Comparison of ENCODE assay signal across 1 cellular context in genomic region chr19:35268546-35269424, GRCh38.
TF ChIP-seq lines count a peak whose summit lies in the region.

USF2 (plus strand) TSS chr19:35268962; CDS start chr19:35269102, 140 bp downstream.

TF ChIP-seq in A549, 52 proteins besides CTCF, POLR2A, EP300 and RAD21 (continued from another document):
- TF ChIP-seq REST (IDR thresholded peaks at IDR 0.05) (no peak), GATA3 (IDR thresholded peaks at IDR 0.05; ENCODE audit: borderline replicate concordance) (0 out of 2 replicates have a peak, but pooled peaks have one; percentile 16), NR3C1 (IDR thresholded peaks at IDR 0.05) (no peak), ELK1 (IDR thresholded peaks at IDR 0.05; ENCODE audit: low read depth, low read length) (no peak), FOSL2 (IDR thresholded peaks at IDR 0.05) (no peak), FOSL2 (CRISPR knock-in tag; IDR thresholded peaks at IDR 0.05) (no peak), CBX8 (IDR thresholded peaks at IDR 0.05) (no peak), HEYL (CRISPR knock-in tag; IDR thresholded peaks at IDR 0.05) (no peak), KDM1A (IDR thresholded peaks at IDR 0.05; ENCODE audit: low read depth) (no peak), SMC3 (IDR thresholded peaks at IDR 0.05) (no peak)
